9 cellular contexts compared by ENCODE assay signal in the genomic region with DNA sequence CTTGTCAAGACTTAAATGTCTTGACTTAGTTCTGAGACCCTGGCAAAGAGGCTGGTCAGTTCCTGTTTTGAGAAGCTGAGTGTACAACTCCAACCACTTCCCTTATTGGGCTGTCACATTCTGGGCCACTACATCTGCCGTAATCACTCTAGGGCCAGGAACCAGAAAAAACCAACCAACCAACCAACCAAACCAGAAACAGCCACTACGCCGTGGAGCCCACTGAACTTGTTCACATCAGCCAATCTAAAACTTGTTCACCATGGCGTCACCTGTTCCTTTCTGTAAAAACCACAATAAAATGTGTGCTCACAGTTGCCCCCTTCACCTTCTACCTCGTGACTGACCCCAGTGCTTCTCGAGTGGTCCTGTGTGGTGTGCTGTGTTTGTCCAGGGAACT.
DNase-seq lines count a peak whose midpoint lies in the region; ATAC-seq and TF ChIP-seq lines count a peak whose summit lies in the region.
"Had no signal": no experiment of that assay in that cellular context is flagged by ENCODE, and none has a peak within 500 bp of the region (broad histone marks: within the 10 kb centered on the region; RNA-seq: fewer than 3 reads in every experiment).

No MANE protein-coding gene starts in this region.

- ATAC-seq in HG03139 (IDR thresholded peaks at IDR 0.05; ENCODE audit: unreplicated experiment) (peak; percentile 70), upper lobe of left lung (ENCODE audit: low FRiP score in 2 of 2) (peak; percentile 80 to 90)

- intact Hi-C loops in ascending aorta (cut with DNase I): no loop called here

- H3K36me3 ChIP-seq in ascending aorta (no peaks in the 10 kb centered on the region), upper lobe of left lung (no peaks in the 10 kb centered on the region)

- TF ChIP-seq CTCF in ascending aorta (IDR thresholded peaks at IDR 0.05) (no peak), upper lobe of left lung (IDR thresholded peaks at IDR 0.05) (no peak)

- no peak for TF ChIP-seq POLR2A in upper lobe of left lung (IDR thresholded peaks at IDR 0.05)

- H3K4me1 ChIP-seq in ascending aorta (no peaks in the 10 kb centered on the region), upper lobe of left lung (no peaks in the 10 kb centered on the region)

- H3K9me3 ChIP-seq in ascending aorta (no peaks in the 10 kb centered on the region), upper lobe of left lung (no peaks in the 10 kb centered on the region)

- H3K27ac ChIP-seq in ascending aorta (no peak overlapping the region), upper lobe of left lung (peak overlapping the region; percentile 45 to 75 (median 58))

- no peaks in the 10 kb centered on the region for H3K27me3 ChIP-seq in ascending aorta
- no peaks in the 10 kb centered on the region for H3K27me3 ChIP-seq in upper lobe of left lung

- H3K4me3 ChIP-seq in ascending aorta (no peak overlapping the region), upper lobe of left lung (no peak overlapping the region)

- 74 to 84% methylated on average over 6 of the region's 6 CpGs for WGBS in upper lobe of left lung, 2 donors

- DNase-seq in stimulated activated CD4-positive, alpha-beta T cell treated with anti-CD3 and anti-CD28 coated beads, Interleukin-1b, Interleukin-23, amount 100 ng/mL, for 48 hours: peak; percentile 1
- DNase-seq in stimulated activated CD4-positive, alpha-beta T cell treated with anti-CD3 and anti-CD28 coated beads, Interleukin-12 subunit alpha, Interleukin-12 subunit beta, amount 100 ng/mL, for 4 hours: no peak
- DNase-seq in ascending aorta (ENCODE audit: low spot score in 2 of 2) (peak; percentile 18 to 64), upper lobe of left lung (peak in 1 of 2 donors; percentile 68), NCI-H226 (no peak), dedifferentiated amniotic fluid mesenchymal stem cell (ENCODE audit: extremely low spot score) (no peak), DMS79 treated with DMSO at 0.1 percent for 48 hours (lab: John Stamatoyannopoulos, UW) (no peak)
- DNase-seq: activated naive CD4-positive, alpha-beta T cell treated with anti-CD3 and anti-CD28 coated beads, Interleukin-2, amount 50 U/mL, for 16 hours had no signal

- TF ChIP-seq EP300 in upper lobe of left lung (IDR thresholded peaks at IDR 0.05): no peak

Comparison
In these comparisons a context has a peak if more than half of its experiments do, and no peak if none do; other contexts are left out.
1. DNase-seq: peak in stimulated activated CD4-positive, alpha-beta T cell treated with anti-CD3 and anti-CD28 coated beads, Interleukin-1b, Interleukin-23, amount 100 ng/mL, for 48 hours (single experiment) and ascending aorta (2 of 2); none in stimulated activated CD4-positive, alpha-beta T cell treated with anti-CD3 and anti-CD28 coated beads, Interleukin-12 subunit alpha, Interleukin-12 subunit beta, amount 100 ng/mL, for 4 hours (single experiment), NCI-H226 (single experiment), dedifferentiated amniotic fluid mesenchymal stem cell (single experiment) and DMS79 treated with DMSO at 0.1 percent for 48 hours (single experiment).
2. H3K27ac ChIP-seq: peak in upper lobe of left lung (4 of 4); none in ascending aorta (0 of 2).